14 cellular contexts compared by ENCODE assay signal in genomic region chr1:208084220-208084619, GRCh38.
DNase-seq lines count a peak whose midpoint lies in the region; TF ChIP-seq lines count a peak whose summit lies in the region.
"Had no signal": no experiment of that assay in that cellular context is flagged by ENCODE, and none has a peak within 500 bp of the region (broad histone marks: within the 10 kb centered on the region; RNA-seq: fewer than 3 reads in every experiment).

No MANE protein-coding gene starts in this region.

- no peak for TF ChIP-seq CTCF in RWPE1 (conservative IDR thresholded peaks at IDR 0.05; ENCODE audit: low read depth)
- no peak for TF ChIP-seq CTCF in tibial nerve (IDR thresholded peaks at IDR 0.05)

- H4K91ac ChIP-seq in mesenchymal stem cell (ENCODE audit: low read length) (peak overlapping the region; percentile 28), neuronal stem cell (ENCODE audit: low read depth, low read length, poor library complexity) (no peak overlapping the region)

- no peaks in the 10 kb centered on the region for H3K9me3 Mint-ChIP-seq in dendritic cell treated with granulocyte-macrophage colony-stimulating factor and Interleukin-4, amounts not matched to agents 40 ng/mL and 50 ng/mL, for 4 days

- H3K36me3 ChIP-seq in mesenchymal stem cell (ENCODE audit: control insufficient read depth in 1 of 2, insufficient read depth in 2 of 2, low read depth in 1 of 2, low read length in 2 of 2): peaks cover 0 to 6% of the 10 kb centered on the region in 2 experiments
- no peaks in the 10 kb centered on the region for H3K36me3 ChIP-seq in neuronal stem cell (replicated peaks in 1 of 2; ENCODE audit: control insufficient read depth in 2 of 2, insufficient read depth in 2 of 2, low read length in 2 of 2)
- no peaks in the 10 kb centered on the region for H3K36me3 ChIP-seq in tibial nerve

- intact Hi-C loops in dendritic cell treated with granulocyte-macrophage colony-stimulating factor and Interleukin-4, amounts not matched to agents 40 ng/mL and 50 ng/mL, for 4 days (cut with micrococcal nuclease): no loop called here

- H3K4me1 ChIP-seq in mesenchymal stem cell (ENCODE audit: control insufficient read depth, insufficient read depth, low read depth, low read length): peaks cover 5% of the 10 kb centered on the region
- H3K4me1 ChIP-seq in neuronal stem cell (ENCODE audit: control insufficient read depth in 2 of 2, insufficient read depth in 1 of 2, low read depth in 1 of 2, low read length in 2 of 2): peaks cover 18 to 27% of the 10 kb centered on the region in 2 donors
- peaks cover 0 to 54% (median 10%) of the 10 kb centered on the region in 4 donors for H3K4me1 ChIP-seq in tibial nerve
- H3K4me1 ChIP-seq: A549 had no signal

- TF ChIP-seq POLR2A in tibial nerve (IDR thresholded peaks at IDR 0.05): no peak

- H3K18ac ChIP-seq in mesenchymal stem cell (ENCODE audit: low read depth in 1 of 2, low read length in 2 of 2) (no peak overlapping the region), neuronal stem cell (ENCODE audit: low read length) (peak overlapping the region; percentile 80)

- H3K27me3 Mint-ChIP-seq in dendritic cell treated with granulocyte-macrophage colony-stimulating factor and Interleukin-4, amounts not matched to agents 40 ng/mL and 50 ng/mL, for 4 days: peaks cover 11% of the 10 kb centered on the region
- H3K27me3 Mint-ChIP-seq: CD4-positive, alpha-beta memory T cell had no signal

- H3K4me2 ChIP-seq in mesenchymal stem cell (ENCODE audit: low read length, poor library complexity, severe bottlenecking) (no peak overlapping the region), neuronal stem cell (ENCODE audit: insufficient read depth, low read length, poor library complexity, severe bottlenecking) (no peak overlapping the region)
- H3K4me2 ChIP-seq: A549 had no signal

- POLR2A ChIA-PET in RWPE1 (lab: Yijun Ruan, JAX; ENCODE audit: low non-redundant PET): no interaction called here

- H3K36me3 Mint-ChIP-seq in dendritic cell treated with granulocyte-macrophage colony-stimulating factor and Interleukin-4, amounts not matched to agents 40 ng/mL and 50 ng/mL, for 4 days (ENCODE audit: low read depth): peaks cover 11% of the 10 kb centered on the region
- H3K36me3 Mint-ChIP-seq: CD4-positive, alpha-beta memory T cell had no signal

- H3K4me1 Mint-ChIP-seq in dendritic cell treated with granulocyte-macrophage colony-stimulating factor and Interleukin-4, amounts not matched to agents 40 ng/mL and 50 ng/mL, for 4 days (ENCODE audit: low read depth): peaks cover 30% of the 10 kb centered on the region

- no peaks in the 10 kb centered on the region for H3K27me3 ChIP-seq in mesenchymal stem cell (ENCODE audit: control insufficient read depth in 1 of 2, insufficient read depth in 1 of 2, low read length in 2 of 2)
- H3K27me3 ChIP-seq in neuronal stem cell (ENCODE audit: control insufficient read depth in 3 of 3, insufficient read depth in 3 of 3, low read depth in 1 of 3, low read length in 3 of 3): no peaks in the 10 kb centered on the region
- no peaks in the 10 kb centered on the region for H3K27me3 ChIP-seq in tibial nerve
- H3K27me3 ChIP-seq: BE2C had no signal

- no peak overlapping the region for H2AFZ ChIP-seq in mesenchymal stem cell (ENCODE audit: low read depth, low read length)
- H2AFZ ChIP-seq in neuronal stem cell (ENCODE audit: low read length): no peak overlapping the region
- H2AFZ ChIP-seq: GM23248 had no signal

- H3K9me3 ChIP-seq in mesenchymal stem cell (ENCODE audit: control insufficient read depth, low read length) (no peaks in the 10 kb centered on the region), neuronal stem cell (replicated peaks in 1 of 2; ENCODE audit: control insufficient read depth in 2 of 2, insufficient read depth in 1 of 2, low read depth in 1 of 2, low read length in 2 of 2) (no peaks in the 10 kb centered on the region), tibial nerve (no peaks in the 10 kb centered on the region)
- H3K9me3 ChIP-seq: A549, BE2C had no signal

- no peak overlapping the region for H3K14ac ChIP-seq in mesenchymal stem cell (ENCODE audit: low read length in 2 of 2)
- H3K14ac ChIP-seq in neuronal stem cell (ENCODE audit: low read length): peak overlapping the region; percentile 15

- WGBS in mesenchymal stem cell: 96% methylated on average over 16 of the region's 16 CpGs
- WGBS in neuronal stem cell (ENCODE audit: extremely low coverage in 2 of 2, insufficient read length in 2 of 2, insufficient replicate concordance in 1 of 2), 2 donors: no CpG with 5 or more reads among the region's 16 CpGs
- 81 to 95% methylated on average over 4 to 14 of the region's 16 CpGs for WGBS in tibial nerve, 2 donors

- H3K4me3 ChIP-seq in mesenchymal stem cell (ENCODE audit: insufficient read depth in 1 of 2, low read depth in 1 of 2, low read length in 2 of 2) (no peak overlapping the region), neuronal stem cell (ENCODE audit: low read length in 2 of 2) (no peak overlapping the region), tibial nerve (no peak overlapping the region)
- H3K4me3 ChIP-seq: A549, GM12878, GM23248 had no signal

- no peak for TF ChIP-seq EP300 in tibial nerve (IDR thresholded peaks at IDR 0.05)

- no peak overlapping the region for H2BK15ac ChIP-seq in mesenchymal stem cell (ENCODE audit: low read depth, poor library complexity, severe bottlenecking)
- H2BK15ac ChIP-seq in neuronal stem cell (ENCODE audit: low read length): no peak overlapping the region

- DNase-seq in RWPE1 (ENCODE audit: low spot score) (no peak), mesenchymal stem cell (no peak), neuronal stem cell (ENCODE audit: low spot score) (no peak), SKM-1 treated with dmso at 0.1 percent for 144 hours (lab: John Stamatoyannopoulos, UW; ENCODE audit: unreplicated experiment) (no peak), tibial nerve (ENCODE audit: low spot score in 2 of 2) (no peak)
- DNase-seq in stimulated activated naive CD4-positive, alpha-beta T cell (lab: John Stamatoyannopoulos, UW): no peak
- DNase-seq: CD4-positive, alpha-beta memory T cell; DMS79; GM23248 had no signal

- H4K8ac ChIP-seq in mesenchymal stem cell (ENCODE audit: low read length) (no peak overlapping the region), neuronal stem cell (ENCODE audit: low read depth, low read length) (no peak overlapping the region)

- no peak overlapping the region for H3K9ac ChIP-seq in mesenchymal stem cell (ENCODE audit: low read length)
- no peak overlapping the region for H3K9ac ChIP-seq in neuronal stem cell (ENCODE audit: low read depth, low read length, poor library complexity)
- H3K9ac ChIP-seq: GM23248 had no signal

- H2BK12ac ChIP-seq in mesenchymal stem cell (ENCODE audit: low read length in 2 of 2): no peak overlapping the region
- H2BK12ac ChIP-seq in neuronal stem cell (ENCODE audit: low read length): peak overlapping the region; percentile 44

- no peak overlapping the region for H3K4ac ChIP-seq in mesenchymal stem cell (ENCODE audit: low read depth in 1 of 2, low read length in 2 of 2)
- no peak overlapping the region for H3K4ac ChIP-seq in neuronal stem cell (ENCODE audit: low read length)

- H2BK5ac ChIP-seq in mesenchymal stem cell (ENCODE audit: low read depth, low read length, poor library complexity, severe bottlenecking) (no peak overlapping the region), neuronal stem cell (ENCODE audit: low read length) (no peak overlapping the region)

- peak overlapping the region; percentile 89; the same call in 1 of the 2 replicates for H3K27ac ChIP-seq in RWPE1
- no peak overlapping the region for H3K27ac ChIP-seq in mesenchymal stem cell (ENCODE audit: low read length, poor library complexity, severe bottlenecking)
- no peak overlapping the region for H3K27ac ChIP-seq in neuronal stem cell (replicated peaks; ENCODE audit: low read length)
- H3K27ac ChIP-seq in tibial nerve: peak overlapping the region in 2 of 4 donors; percentile 19 to 90
- H3K27ac ChIP-seq: A549, C4-2B, GM23248 had no signal

- H3K79me1 ChIP-seq in mesenchymal stem cell (replicated peaks; ENCODE audit: low read length, poor library complexity, severe bottlenecking) (no peaks in the 10 kb centered on the region), neuronal stem cell (ENCODE audit: low read depth, low read length) (no peaks in the 10 kb centered on the region)

- H2BK120ac ChIP-seq in mesenchymal stem cell (ENCODE audit: low read depth, low read length) (no peak overlapping the region), neuronal stem cell (ENCODE audit: low read depth, low read length) (no peak overlapping the region)

- H2AK5ac ChIP-seq in mesenchymal stem cell (ENCODE audit: low read length, severe bottlenecking) (no peak overlapping the region), neuronal stem cell (ENCODE audit: low read depth, low read length) (peak overlapping the region; percentile 69)

- peak overlapping the region; percentile 14 for H3K27ac Mint-ChIP-seq in dendritic cell treated with granulocyte-macrophage colony-stimulating factor and Interleukin-4, amounts not matched to agents 40 ng/mL and 50 ng/mL, for 4 days
- H3K27ac Mint-ChIP-seq: CD4-positive, alpha-beta memory T cell had no signal

- CTCF ChIA-PET in RWPE1 (lab: Yijun Ruan, JAX): no interaction called here

- H3K23ac ChIP-seq in mesenchymal stem cell (ENCODE audit: low read length in 2 of 2) (no peak overlapping the region), neuronal stem cell (ENCODE audit: low read depth, low read length, poor library complexity) (no peak overlapping the region)

- no peak overlapping the region for H3K4me3 Mint-ChIP-seq in dendritic cell treated with granulocyte-macrophage colony-stimulating factor and Interleukin-4, amounts not matched to agents 40 ng/mL and 50 ng/mL, for 4 days
- H3K4me3 Mint-ChIP-seq: CD4-positive, alpha-beta memory T cell had no signal
